In the genomic region with DNA sequence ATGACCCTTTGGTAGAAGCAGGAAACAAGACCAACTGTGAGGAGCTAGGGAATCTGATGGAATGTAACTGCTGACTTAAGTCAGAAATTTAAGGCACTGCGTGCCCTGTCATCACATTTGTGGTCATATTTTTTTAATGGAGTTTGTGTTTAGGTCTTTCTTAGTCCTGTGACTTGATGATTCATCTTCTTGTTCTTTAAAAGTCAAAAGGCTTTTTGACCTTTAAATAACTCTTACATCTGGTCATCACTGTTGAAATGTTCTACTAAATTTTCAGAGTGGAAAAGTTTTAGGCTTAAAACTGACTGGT, we compare ENCODE assay signal across 10 cellular contexts. TPM values are rescaled to one million over a fixed set of nuclear protein-coding genes. Genes with fewer than 3 reads are reported as not detected.
DNase-seq lines count a peak whose midpoint lies in the region; ATAC-seq, FAIRE-seq and TF ChIP-seq lines count a peak whose summit lies in the region.
"Had no signal": no experiment of that assay in that cellular context is flagged by ENCODE, and none has a peak within 500 bp of the region (broad histone marks: within the 10 kb centered on the region; RNA-seq: fewer than 3 reads in every experiment).

No MANE protein-coding gene starts in this region.

- no peak for TF ChIP-seq EP300 in stomach (IDR thresholded peaks at IDR 0.05)

- peaks cover 0 to 16% of the 10 kb centered on the region in 2 donors for H3K36me3 ChIP-seq in adrenal gland (replicated peaks in 1 of 2)
- H3K36me3 ChIP-seq in stomach, result peaks cover 10 to 52% (median 48%) of the 10 kb centered on the region in 4 donors

- no peak overlapping the region for H3K4me3 Mint-ChIP-seq in immature natural killer cell

- H3K27me3 Mint-ChIP-seq in immature natural killer cell (ENCODE audit: low read depth in 3 of 3), result no peaks in the 10 kb centered on the region

- H3K9me3 ChIP-seq in adrenal gland (replicated peaks in 1 of 3) (no peaks in the 10 kb centered on the region), stomach (no peaks in the 10 kb centered on the region)

- H3K9me3 Mint-ChIP-seq in immature natural killer cell, result no peaks in the 10 kb centered on the region

- H3K27ac ChIP-seq in adrenal gland (peak overlapping the region; percentile 72 to 84 (median 83)), stomach (peak overlapping the region in 4 of 5 donors; percentile 50 to 81 (median 72))

- H3K27me3 ChIP-seq in adrenal gland, result no peaks in the 10 kb centered on the region
- H3K27me3 ChIP-seq in stomach, result no peaks in the 10 kb centered on the region

- TF ChIP-seq POLR2A in adrenal gland (IDR thresholded peaks at IDR 0.05) (peak in 1 of 2 donors; percentile 46), stomach (IDR thresholded peaks at IDR 0.05) (no peak)

- TF ChIP-seq CTCF in adrenal gland (IDR thresholded peaks at IDR 0.05), result no peak
- no peak for TF ChIP-seq CTCF in stomach (IDR thresholded peaks at IDR 0.05)

- H3K27ac Mint-ChIP-seq in immature natural killer cell, result no peak overlapping the region

- ATAC-seq in GM21423 (IDR thresholded peaks at IDR 0.05; ENCODE audit: unreplicated experiment), result no peak

- intact Hi-C loops in adrenal gland (cut with DNase I), result no loop called here
- intact Hi-C loops in stomach (cut with DNase I; ENCODE audit: low total_unique reads), result no loop called here

- 17 to 28% (median 26%) methylated on average over 1 of the region's 1 CpG for WGBS in adrenal gland, 4 donors
- WGBS in stomach, 5 donors, result 47 to 80% (median 71%) methylated on average over 1 of the region's 1 CpG

- peaks cover 4 to 13% of the 10 kb centered on the region in 2 donors for H3K4me1 Mint-ChIP-seq in immature natural killer cell

- H3K4me1 ChIP-seq in adrenal gland (replicated peaks in 1 of 2) (peaks cover 20 to 50% of the 10 kb centered on the region in 2 donors), stomach (peaks cover 0 to 16% (median 13%) of the 10 kb centered on the region in 4 donors)

- FAIRE-seq in islet of Langerhans (lab: Jason Lieb, UNC), result peak; percentile 62

- H3K4me3 ChIP-seq in adrenal gland (no peak overlapping the region), stomach (no peak overlapping the region)

- H3K36me3 Mint-ChIP-seq in immature natural killer cell, result peaks cover 13 to 32% (median 19%) of the 10 kb centered on the region in 3 donors

- DNase-seq in HS-5 (ENCODE audit: low read depth) (peak; percentile 96), adrenal gland (peak in 1 of 7 donors; percentile 44), stomach (no peak), immature natural killer cell (no peak), NCI-H1694 treated with DMSO at 0.1 percent for 48 hours (lab: John Stamatoyannopoulos, UW) (no peak), GF-D8 (lab: John Stamatoyannopoulos, UW) (no peak)
- DNase-seq: NCI-H1417 had no signal

RNA-seq across cellular contexts. Expression of gene ARMC9, which starts 36.4 kb away (rescaled TPM):
- 100 to 1,000 TPM in 1 of 8 donors, 10 to 100 TPM in 7; 36.5 to 109 (median 59.1) TPM for total RNA-seq in adrenal gland
- 10 to 100 TPM; 22.0 to 61.9 (median 49.3) TPM for polyA plus RNA-seq in adrenal gland
- total RNA-seq in stomach, result 100 to 1,000 TPM in 1 of 5 donors, 10 to 100 TPM in 3, 1 to 10 TPM in 1; 4.6 to 114 (median 45.5) TPM
- polyA plus RNA-seq in stomach, result 1 to 10 TPM; 4.5 to 4.9 (median 4.7) TPM
- polyA plus RNA-seq in immature natural killer cell, result 1 to 10 TPM in 1 of 3 donors, under 1 TPM in 1, not detected in 1; 0.94 to 1.1 TPM

RNA-seq across cellular contexts. Expression of gene HTR2B, which starts 37.1 kb away (rescaled TPM):
- 10 to 100 TPM; 16.6 to 90.0 (median 50.6) TPM for total RNA-seq in adrenal gland
- polyA plus RNA-seq in adrenal gland, result 10 to 100 TPM in 2 of 3 donors, 1 to 10 TPM in 1; 3.1 to 17.9 (median 15.8) TPM
- 10 to 100 TPM in 1 of 5 donors, 1 to 10 TPM in 2, under 1 TPM in 1, not detected in 1; 0.89 to 32.1 (median 4.7) TPM for total RNA-seq in stomach
- polyA plus RNA-seq in stomach, result under 1 TPM in 1 of 3 donors, not detected in 2; 0.35 TPM
- polyA plus RNA-seq in immature natural killer cell, result under 1 TPM in 1 of 3 donors, not detected in 2; 0.10 TPM
- total RNA-seq: activated CD8-positive, alpha-beta memory T cell treated with anti-CD3 and anti-CD28 coated beads for 36 hours had no signal
